In the genomic region with DNA sequence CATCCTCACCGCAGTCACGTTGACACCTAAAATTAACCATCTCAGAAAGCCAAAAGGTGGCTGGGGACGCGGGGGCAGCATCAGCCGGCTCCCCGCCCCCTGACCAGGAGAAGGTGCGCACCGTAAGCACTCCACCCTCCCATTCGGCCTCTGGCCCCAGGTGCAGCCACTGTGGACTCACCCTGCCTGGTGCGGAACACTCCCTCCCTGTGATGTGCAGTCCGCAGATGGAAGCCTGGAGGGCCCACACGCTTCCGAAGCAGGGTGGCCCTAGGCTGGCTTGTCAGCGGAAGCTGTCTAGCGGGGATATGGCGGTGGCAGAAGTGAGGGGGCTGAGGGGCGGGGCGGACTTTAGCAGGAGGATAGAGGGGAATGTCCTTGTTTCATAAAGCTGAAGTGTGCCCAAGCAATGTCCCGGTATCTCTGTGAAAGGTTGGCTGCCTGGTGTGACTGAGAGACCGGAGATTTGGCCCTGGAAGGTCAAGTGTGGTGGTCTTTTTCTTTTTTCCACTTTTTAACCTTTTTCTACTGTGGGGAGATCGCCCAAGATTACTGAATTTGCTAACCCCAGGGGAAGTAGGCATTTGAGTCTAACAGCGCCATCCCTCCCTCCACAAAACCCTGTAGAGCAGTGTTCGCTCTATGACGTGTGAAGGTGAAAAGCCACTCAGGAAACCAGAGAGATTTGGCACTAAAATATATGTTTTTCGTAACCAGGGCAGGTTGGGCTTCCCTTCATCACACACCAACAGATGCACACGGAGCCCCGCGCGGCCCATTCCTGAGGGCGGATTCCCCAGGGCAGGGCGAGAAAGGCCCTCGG, we compare ENCODE assay signal across 1 cellular context.
TF ChIP-seq lines count a peak whose summit lies in the region.

No MANE protein-coding gene starts in this region.

TF ChIP-seq in SK-N-SH, 30 proteins besides CTCF, POLR2A, EP300 and RAD21 (continued from another document):
- TF ChIP-seq, protein P1, sequence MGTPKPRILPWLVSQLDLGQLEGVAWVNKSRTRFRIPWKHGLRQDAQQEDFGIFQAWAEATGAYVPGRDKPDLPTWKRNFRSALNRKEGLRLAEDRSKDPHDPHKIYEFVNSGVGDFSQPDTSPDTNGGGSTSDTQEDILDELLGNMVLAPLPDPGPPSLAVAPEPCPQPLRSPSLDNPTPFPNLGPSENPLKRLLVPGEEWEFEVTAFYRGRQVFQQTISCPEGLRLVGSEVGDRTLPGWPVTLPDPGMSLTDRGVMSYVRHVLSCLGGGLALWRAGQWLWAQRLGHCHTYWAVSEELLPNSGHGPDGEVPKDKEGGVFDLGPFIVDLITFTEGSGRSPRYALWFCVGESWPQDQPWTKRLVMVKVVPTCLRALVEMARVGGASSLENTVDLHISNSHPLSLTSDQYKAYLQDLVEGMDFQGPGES (IDR thresholded peaks at IDR 0.05; ENCODE audit: low read depth, low read length) = no peak
- TF ChIP-seq NRF1 (IDR thresholded peaks at IDR 0.05; ENCODE audit: low read depth, low read length) (no peak), MXI1 (IDR thresholded peaks at IDR 0.05; ENCODE audit: low read depth, low read length) (no peak), SMC3 (IDR thresholded peaks at IDR 0.05; ENCODE audit: low read depth, low read length) (no peak), FOXJ3 (CRISPR knock-in tag; IDR thresholded peaks at IDR 0.05) (no peak), EZH2phosphoT487 (IDR thresholded peaks at IDR 0.05; ENCODE audit: borderline replicate concordance, low read depth) (no peak), NFIC (IDR thresholded peaks at IDR 0.05; ENCODE audit: borderline replicate concordance) (no peak), FOXM1 (IDR thresholded peaks at IDR 0.05; ENCODE audit: low read depth) (no peak), TCF12 (IDR thresholded peaks at IDR 0.05) (no peak), RFX5 (IDR thresholded peaks at IDR 0.05; ENCODE audit: low read length) (no peak)
- TF ChIP-seq, protein P2, sequence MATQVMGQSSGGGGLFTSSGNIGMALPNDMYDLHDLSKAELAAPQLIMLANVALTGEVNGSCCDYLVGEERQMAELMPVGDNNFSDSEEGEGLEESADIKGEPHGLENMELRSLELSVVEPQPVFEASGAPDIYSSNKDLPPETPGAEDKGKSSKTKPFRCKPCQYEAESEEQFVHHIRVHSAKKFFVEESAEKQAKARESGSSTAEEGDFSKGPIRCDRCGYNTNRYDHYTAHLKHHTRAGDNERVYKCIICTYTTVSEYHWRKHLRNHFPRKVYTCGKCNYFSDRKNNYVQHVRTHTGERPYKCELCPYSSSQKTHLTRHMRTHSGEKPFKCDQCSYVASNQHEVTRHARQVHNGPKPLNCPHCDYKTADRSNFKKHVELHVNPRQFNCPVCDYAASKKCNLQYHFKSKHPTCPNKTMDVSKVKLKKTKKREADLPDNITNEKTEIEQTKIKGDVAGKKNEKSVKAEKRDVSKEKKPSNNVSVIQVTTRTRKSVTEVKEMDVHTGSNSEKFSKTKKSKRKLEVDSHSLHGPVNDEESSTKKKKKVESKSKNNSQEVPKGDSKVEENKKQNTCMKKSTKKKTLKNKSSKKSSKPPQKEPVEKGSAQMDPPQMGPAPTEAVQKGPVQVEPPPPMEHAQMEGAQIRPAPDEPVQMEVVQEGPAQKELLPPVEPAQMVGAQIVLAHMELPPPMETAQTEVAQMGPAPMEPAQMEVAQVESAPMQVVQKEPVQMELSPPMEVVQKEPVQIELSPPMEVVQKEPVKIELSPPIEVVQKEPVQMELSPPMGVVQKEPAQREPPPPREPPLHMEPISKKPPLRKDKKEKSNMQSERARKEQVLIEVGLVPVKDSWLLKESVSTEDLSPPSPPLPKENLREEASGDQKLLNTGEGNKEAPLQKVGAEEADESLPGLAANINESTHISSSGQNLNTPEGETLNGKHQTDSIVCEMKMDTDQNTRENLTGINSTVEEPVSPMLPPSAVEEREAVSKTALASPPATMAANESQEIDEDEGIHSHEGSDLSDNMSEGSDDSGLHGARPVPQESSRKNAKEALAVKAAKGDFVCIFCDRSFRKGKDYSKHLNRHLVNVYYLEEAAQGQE (IDR thresholded peaks at IDR 0.05; ENCODE audit: low read depth, low read length) = no peak
- TF ChIP-seq, protein P3, sequence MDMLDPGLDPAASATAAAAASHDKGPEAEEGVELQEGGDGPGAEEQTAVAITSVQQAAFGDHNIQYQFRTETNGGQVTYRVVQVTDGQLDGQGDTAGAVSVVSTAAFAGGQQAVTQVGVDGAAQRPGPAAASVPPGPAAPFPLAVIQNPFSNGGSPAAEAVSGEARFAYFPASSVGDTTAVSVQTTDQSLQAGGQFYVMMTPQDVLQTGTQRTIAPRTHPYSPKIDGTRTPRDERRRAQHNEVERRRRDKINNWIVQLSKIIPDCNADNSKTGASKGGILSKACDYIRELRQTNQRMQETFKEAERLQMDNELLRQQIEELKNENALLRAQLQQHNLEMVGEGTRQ (IDR thresholded peaks at IDR 0.05; ENCODE audit: borderline replicate concordance, low read depth, low read length) = no peak
